9 cellular contexts compared by ENCODE assay signal in genomic region chr21:17554619-17555472, GRCh38. TPM values are rescaled to one million over a fixed set of nuclear protein-coding genes. Genes with fewer than 3 reads are reported as not detected.
DNase-seq lines count a peak whose midpoint lies in the region; ATAC-seq, FAIRE-seq and TF ChIP-seq lines count a peak whose summit lies in the region.
"Had no signal": no experiment of that assay in that cellular context is flagged by ENCODE, and none has a peak within 500 bp of the region (broad histone marks: within the 10 kb centered on the region; RNA-seq: fewer than 3 reads in every experiment).

No MANE protein-coding gene starts in this region.

- H3K36me3 ChIP-seq in endothelial cell of umbilical vein (ENCODE audit: control insufficient read depth in 2 of 2, extremely low read depth in 1 of 2, insufficient read depth in 2 of 2, low read length in 2 of 2) (no peaks in the 10 kb centered on the region), osteoblast (ENCODE audit: insufficient read depth, low read length) (no peaks in the 10 kb centered on the region), gastroesophageal sphincter (no peaks in the 10 kb centered on the region)

- TF ChIP-seq POLR2A in endothelial cell of umbilical vein (IDR thresholded peaks at IDR 0.05; ENCODE audit: low read depth, low read length): no peak
- TF ChIP-seq POLR2A in gastroesophageal sphincter (IDR thresholded peaks at IDR 0.05): no peak

- no peaks in the 10 kb centered on the region for H3K4me1 ChIP-seq in endothelial cell of umbilical vein (ENCODE audit: control insufficient read depth, extremely low read depth, insufficient read depth, low read length)
- H3K4me1 ChIP-seq in osteoblast (ENCODE audit: insufficient read depth, low read length): no peaks in the 10 kb centered on the region
- H3K4me1 ChIP-seq in gastroesophageal sphincter: no peaks in the 10 kb centered on the region
- H3K4me1 ChIP-seq: HAP-1 had no signal

- intact Hi-C loops in endothelial cell of umbilical vein (cut with micrococcal nuclease): loop anchor here (1.0 to 2.0 kb wide), 2 partner anchors 42 to 168 kb away; partner anchors contain the start of gene CXADR

- H3K9me3 ChIP-seq in endothelial cell of umbilical vein (replicated peaks; ENCODE audit: control insufficient read depth, insufficient read depth, low read length): no peaks in the 10 kb centered on the region
- H3K9me3 ChIP-seq in osteoblast (ENCODE audit: low read depth, low read length): no peaks in the 10 kb centered on the region
- H3K9me3 ChIP-seq in gastroesophageal sphincter: no peaks in the 10 kb centered on the region
- H3K9me3 ChIP-seq: HAP-1 had no signal

- no peaks in the 10 kb centered on the region for H4K20me1 ChIP-seq in endothelial cell of umbilical vein (replicated peaks; ENCODE audit: control insufficient read depth, extremely low read depth, insufficient read depth, low read length)
- no peaks in the 10 kb centered on the region for H4K20me1 ChIP-seq in osteoblast (ENCODE audit: insufficient read depth, low read length)

- H3K27me3 ChIP-seq in endothelial cell of umbilical vein (ENCODE audit: control insufficient read depth in 2 of 2, insufficient read depth in 2 of 2, low read length in 2 of 2): no peaks in the 10 kb centered on the region
- peaks cover 4% of the 10 kb centered on the region for H3K27me3 ChIP-seq in osteoblast (ENCODE audit: insufficient read depth, low read length)
- H3K27me3 ChIP-seq in gastroesophageal sphincter: no peaks in the 10 kb centered on the region

- H3K4me2 ChIP-seq in endothelial cell of umbilical vein (ENCODE audit: insufficient read depth, low read length): no peak overlapping the region
- H3K4me2 ChIP-seq in osteoblast (ENCODE audit: insufficient read depth, low read length): no peak overlapping the region

- no peak for TF ChIP-seq EP300 in gastroesophageal sphincter (IDR thresholded peaks at IDR 0.05)

- H3K79me2 ChIP-seq in endothelial cell of umbilical vein (ENCODE audit: control insufficient read depth, insufficient read depth, low read length): no peaks in the 10 kb centered on the region
- H3K79me2 ChIP-seq in osteoblast (ENCODE audit: insufficient read depth, low read length): no peaks in the 10 kb centered on the region

- WGBS in gastroesophageal sphincter (ENCODE audit: low coverage in 1 of 2), 2 donors: 43 to 46% methylated on average over 4 to 6 of the region's 7 CpGs

- TF ChIP-seq CTCF in GM10266 (IDR thresholded peaks at IDR 0.05; ENCODE audit: control insufficient read depth, insufficient read depth, low read depth, missing control alignments) (peak; percentile 41), endothelial cell of umbilical vein (IDR thresholded peaks at IDR 0.05; ENCODE audit: extremely low read depth in 1 of 2, insufficient read depth in 1 of 2, low read depth in 1 of 2, low read length in 2 of 2) (peak; percentile 23 to 30), osteoblast (IDR thresholded peaks at IDR 0.05; ENCODE audit: extremely low read depth, low read depth, low read length) (peak; percentile 41), gastroesophageal sphincter (IDR thresholded peaks at IDR 0.05) (peak in 1 of 4 experiments; percentile 13)

- no peak overlapping the region for H3K9ac ChIP-seq in endothelial cell of umbilical vein (replicated peaks; ENCODE audit: extremely low read depth, insufficient read depth, low read length)

- H3K4me3 ChIP-seq in endothelial cell of umbilical vein (replicated peaks in 1 of 3; ENCODE audit: insufficient read depth in 1 of 3, low read depth in 1 of 3, low read length in 3 of 3): no peak overlapping the region
- H3K4me3 ChIP-seq in osteoblast (ENCODE audit: insufficient read depth, low read length): no peak overlapping the region
- no peak overlapping the region for H3K4me3 ChIP-seq in gastroesophageal sphincter
- H3K4me3 ChIP-seq: HAP-1 had no signal

- peak; percentile 58 for FAIRE-seq in endothelial cell of umbilical vein (lab: Jason Lieb, UNC)

- H3K27ac ChIP-seq in endothelial cell of umbilical vein (ENCODE audit: insufficient read depth, low read depth, low read length): no peak overlapping the region
- H3K27ac ChIP-seq in osteoblast (ENCODE audit: low read depth, low read length): no peak overlapping the region
- H3K27ac ChIP-seq in gastroesophageal sphincter: no peak overlapping the region

- DNase-seq in GM10266 (ENCODE audit: extremely low spot score): no peak
- peak; percentile 64 for DNase-seq in NCI-H82 (lab: John Stamatoyannopoulos, UW)
- DNase-seq in endothelial cell of umbilical vein (ENCODE audit: low read depth, low spot score): peak; percentile 25
- DNase-seq in osteoblast (ENCODE audit: insufficient read length, low spot score, missing footprints): peak; percentile 73
- DNase-seq in COLO668 (lab: John Stamatoyannopoulos, UW; ENCODE audit: unreplicated experiment): no peak
- no peak for DNase-seq in activated T-cell treated with anti-CD3 and anti-CD28 coated beads, Interleukin-2, amount 50 U/mL, for 48 hours
- DNase-seq in glomerular visceral epithelial cell (ENCODE audit: extremely low spot score): no peak

- BruUV-seq in endothelial cell of umbilical vein (replicated peaks; lab: Mats Ljungman, UMichigan): no TSS peak

- H2AFZ ChIP-seq in endothelial cell of umbilical vein (ENCODE audit: low read depth, low read length) (no peak overlapping the region), osteoblast (ENCODE audit: low read length) (no peak overlapping the region)

- POLR2A ChIA-PET in endothelial cell of umbilical vein (lab: Charles Lee): interaction anchor here (0.9 kb wide), 1 partner anchor 168 kb away, joined by 3 read pairs; no protein-coding TSS in a partner anchor

- CTCF ChIA-PET in endothelial cell of umbilical vein (lab: Charles Lee): interaction anchor here (0.6 to 2.4 kb wide), 37 partner anchors 10 to 1473 kb away, joined by 3 to 312 read pairs (median 5); partner anchors contain the start of gene CXADR

- H3K9me1 ChIP-seq in endothelial cell of umbilical vein (replicated peaks; ENCODE audit: control insufficient read depth, extremely low read depth, insufficient read depth, low read length): no peaks in the 10 kb centered on the region

- dilution Hi-C loops in endothelial cell of umbilical vein (cut with MboI; ENCODE audit: extremely low pct_ligation_motif_present, low sequenced_read_pairs): no loop called here

- ATAC-seq in gastroesophageal sphincter: no peak

TF ChIP-seq in endothelial cell of umbilical vein, 7 proteins besides CTCF, POLR2A, EP300 and RAD21:
- TF ChIP-seq MAX (IDR thresholded peaks at IDR 0.05; ENCODE audit: insufficient read depth, insufficient read length): no peak
- TF ChIP-seq GATA2 (IDR thresholded peaks at IDR 0.05; ENCODE audit: insufficient read depth, insufficient read length, low read depth, low read length): peak; percentile 49

RNA-seq across cellular contexts. Expression of gene CXADR, which starts 42.0 kb away (rescaled TPM):
- total RNA-seq in endothelial cell of umbilical vein: 10.7 and 12.2 TPM in 2 replicates
- polyA plus RNA-seq in endothelial cell of umbilical vein: 2.2 and 3.2 TPM in 2 replicates
- 1.8 and 2.4 TPM in 2 replicates for polyA plus RNA-seq in endothelial cell of umbilical vein (2011; cell fraction: cytosol; rRNA removed)
- polyA plus RNA-seq in endothelial cell of umbilical vein (2011; cell fraction: nucleus; rRNA removed): 1.4 and 1.7 TPM in 2 replicates
- 6.4 and 10.0 TPM in 2 replicates for polyA plus RNA-seq in endothelial cell of umbilical vein (2012)
- polyA minus RNA-seq in endothelial cell of umbilical vein: 4.5 and 8.7 TPM in 2 replicates
- polyA minus RNA-seq in endothelial cell of umbilical vein (2011; cell fraction: cytosol; rRNA and poly(A)+ RNA removed): 27.5 TPM
- 5.5 and 6.2 TPM in 2 replicates for polyA minus RNA-seq in endothelial cell of umbilical vein (2011; cell fraction: nucleus; rRNA and poly(A)+ RNA removed)
- total RNA-seq in osteoblast: under 0.01 and 0.36 TPM in 2 replicates
- total RNA-seq in gastroesophageal sphincter: 10 to 100 TPM in 1 of 4 donors, 1 to 10 TPM in 2, under 1 TPM in 1; 0.54 to 10.6 (median 4.4) TPM

RNA-seq across cellular contexts. Expression of gene BTG3, which starts 57.9 kb away (rescaled TPM):
- total RNA-seq in endothelial cell of umbilical vein (35.5 and 37.2 TPM in 2 replicates), osteoblast (22.1 and 22.4 TPM in 2 replicates), gastroesophageal sphincter (10 to 100 TPM; 23.1 to 52.0 (median 38.8) TPM)
- 15.9 and 18.1 TPM in 2 replicates for polyA plus RNA-seq in endothelial cell of umbilical vein
- polyA plus RNA-seq in endothelial cell of umbilical vein (2011; cell fraction: cytosol; rRNA removed): 29.3 and 30.5 TPM in 2 replicates
- 43.3 and 49.2 TPM in 2 replicates for polyA plus RNA-seq in endothelial cell of umbilical vein (2011; cell fraction: nucleus; rRNA removed)
- 36.0 and 38.6 TPM in 2 replicates for polyA plus RNA-seq in endothelial cell of umbilical vein (2012)
- polyA minus RNA-seq in endothelial cell of umbilical vein: 8.0 and 9.4 TPM in 2 replicates
- polyA minus RNA-seq in endothelial cell of umbilical vein (2011; cell fraction: cytosol; rRNA and poly(A)+ RNA removed): 17.9 TPM
- polyA minus RNA-seq in endothelial cell of umbilical vein (2011; cell fraction: nucleus; rRNA and poly(A)+ RNA removed): 34.7 and 37.9 TPM in 2 replicates

Comparison
In these comparisons a context has a peak if more than half of its experiments do, and no peak if none do; other contexts are left out.
1. DNase-seq: peak in NCI-H82 (single experiment), endothelial cell of umbilical vein (single experiment) and osteoblast (single experiment); none in GM10266 (single experiment), COLO668 (single experiment), activated T-cell treated with anti-CD3 and anti-CD28 coated beads, Interleukin-2, amount 50 U/mL, for 48 hours (0 of 2) and glomerular visceral epithelial cell (single experiment).